27 cellular contexts compared by ENCODE assay signal in genomic region chr12:44677724-44678123, GRCh38.
DNase-seq lines count a peak whose midpoint lies in the region; ATAC-seq, FAIRE-seq and TF ChIP-seq lines count a peak whose summit lies in the region.
"Had no signal": no experiment of that assay in that cellular context is flagged by ENCODE, and none has a peak within 500 bp of the region (broad histone marks: within the 10 kb centered on the region; RNA-seq: fewer than 3 reads in every experiment).

No MANE protein-coding gene starts in this region.

- no peaks in the 10 kb centered on the region for H3K36me3 ChIP-seq in bronchial epithelial cell (ENCODE audit: control insufficient read depth, insufficient read depth, low read length)
- H3K36me3 ChIP-seq: MG63 had no signal

- FAIRE-seq in bronchial epithelial cell (lab: Jason Lieb, UNC) = no peak
- FAIRE-seq: GM12891, HTR-8/SVneo, K562, RCC 7860 had no signal

- intact Hi-C loops in sciatic nerve (cut with DNase I) = no loop called here

- DNase-seq in Daoy (ENCODE audit: low read depth) (peak; percentile 11), NCI-H226 (peak; percentile 84), bronchial epithelial cell (ENCODE audit: low read depth) (peak; percentile 30), retinal pigment epithelial cell (ENCODE audit: low read depth) (peak; percentile 12), sciatic nerve (ENCODE audit: low spot score) (no peak), NCI-H2107 treated with DMSO at 0.1 percent for 48 hours (lab: John Stamatoyannopoulos, UW; ENCODE audit: unreplicated experiment) (no peak)
- DNase-seq: C1 segment of cervical spinal cord; CD4-positive, alpha-beta memory T cell; COR-L47; DMS 273 treated with DMSO at 0.1 percent for 48 hours; DMS79; GF-D8; MG63; NCI-H1105 treated with DMSO at 0.1 percent for 48 hours; NCI-H146; NCI-H1930; NCI-H2107; NCI-H446 treated with DMSO at 0.1 percent for 48 hours; NCI-H526 treated with DMSO at 0.1 percent for 48 hours; OCI-M1; SIG-M5 had no signal

- H3K27me3 ChIP-seq in bronchial epithelial cell (ENCODE audit: control insufficient read depth, insufficient read depth, low read length) = no peaks in the 10 kb centered on the region
- H3K27me3 ChIP-seq: MG63 had no signal

- H3K4me3 ChIP-seq in bronchial epithelial cell (ENCODE audit: low read depth, low read length) (no peak overlapping the region), retinal pigment epithelial cell (ENCODE audit: low read length) (no peak overlapping the region)
- H3K4me3 ChIP-seq: K562, MG63, SK-N-MC had no signal

- TF ChIP-seq CTCF in bronchial epithelial cell (IDR thresholded peaks at IDR 0.05; ENCODE audit: insufficient read depth, low read length, severe bottlenecking) = no peak
- TF ChIP-seq CTCF in retinal pigment epithelial cell (conservative IDR thresholded peaks at IDR 0.05; ENCODE audit: low read depth, low read length) = no peak

- no peak for ATAC-seq in sciatic nerve
- ATAC-seq in GM19397 (IDR thresholded peaks at IDR 0.05; ENCODE audit: unreplicated experiment) = no peak
- ATAC-seq: K562 had no signal

Comparison
In these comparisons a context has a peak if more than half of its experiments do, and no peak if none do; other contexts are left out.
1. DNase-seq: peak in Daoy (single experiment), NCI-H226 (single experiment), bronchial epithelial cell (single experiment) and retinal pigment epithelial cell (single experiment); none in sciatic nerve (single experiment) and NCI-H2107 treated with DMSO at 0.1 percent for 48 hours (single experiment).